In the genomic region with DNA sequence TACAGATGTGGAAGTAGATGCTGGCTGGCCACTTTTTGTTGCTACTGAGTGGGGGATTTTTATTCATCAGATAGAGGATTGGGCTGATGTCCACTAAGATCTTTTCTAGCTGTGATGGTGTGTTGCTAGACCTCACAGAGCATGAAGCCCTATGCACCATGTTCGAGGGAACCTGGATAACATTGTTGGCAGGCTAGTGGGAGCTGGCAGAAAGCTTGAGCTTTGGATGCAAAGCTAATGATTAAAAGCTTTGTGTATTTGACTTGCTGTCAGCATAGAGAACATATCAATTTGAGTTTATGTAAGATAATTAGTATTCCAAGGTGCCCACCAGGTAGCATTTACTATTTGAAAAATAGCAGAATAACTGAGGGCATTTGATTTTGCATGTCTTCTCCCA, we compare ENCODE assay signal across 2 cellular contexts.
TF ChIP-seq lines count a peak whose summit lies in the region.

No MANE protein-coding gene starts in this region.

TF ChIP-seq in HCT116, 20 proteins besides CTCF, POLR2A, EP300 and RAD21:
- TF ChIP-seq EZH2 (IDR thresholded peaks at IDR 0.05), result no peak
- no peak for TF ChIP-seq EZH2phosphoT487 (IDR thresholded peaks at IDR 0.05; ENCODE audit: borderline replicate concordance)
- no peak for TF ChIP-seq SIN3A (IDR thresholded peaks at IDR 0.05; ENCODE audit: low read depth)
- TF ChIP-seq YY1 (IDR thresholded peaks at IDR 0.05; ENCODE audit: extremely low read depth, insufficient replicate concordance, low read depth, low read length), result no peak
- no peak for TF ChIP-seq ZFX (IDR thresholded peaks at IDR 0.05)
- TF ChIP-seq JUND (IDR thresholded peaks at IDR 0.05), result no peak
- no peak for TF ChIP-seq EGR1 (IDR thresholded peaks at IDR 0.05; ENCODE audit: low read depth)
- TF ChIP-seq MAX (IDR thresholded peaks at IDR 0.05), result no peak
- no peak for TF ChIP-seq FOSL1 (IDR thresholded peaks at IDR 0.05; ENCODE audit: low read depth)
- TF ChIP-seq POLR2AphosphoS5 (IDR thresholded peaks at IDR 0.05; ENCODE audit: low read depth, low read length), result no peak
- no peak for TF ChIP-seq TCF7L2 (IDR thresholded peaks at IDR 0.05; ENCODE audit: borderline replicate concordance, extremely low read depth, insufficient read depth, insufficient read length)
- no peak for TF ChIP-seq CEBPB (IDR thresholded peaks at IDR 0.05; ENCODE audit: low read depth)
- TF ChIP-seq, protein P1, sequence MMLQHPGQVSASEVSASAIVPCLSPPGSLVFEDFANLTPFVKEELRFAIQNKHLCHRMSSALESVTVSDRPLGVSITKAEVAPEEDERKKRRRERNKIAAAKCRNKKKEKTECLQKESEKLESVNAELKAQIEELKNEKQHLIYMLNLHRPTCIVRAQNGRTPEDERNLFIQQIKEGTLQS (IDR thresholded peaks at IDR 0.05), result no peak
- TF ChIP-seq CBX3 (IDR thresholded peaks at IDR 0.05; ENCODE audit: low read depth), result no peak
- no peak for TF ChIP-seq REST (IDR thresholded peaks at IDR 0.05; ENCODE audit: low read depth)
- TF ChIP-seq, protein P2, sequence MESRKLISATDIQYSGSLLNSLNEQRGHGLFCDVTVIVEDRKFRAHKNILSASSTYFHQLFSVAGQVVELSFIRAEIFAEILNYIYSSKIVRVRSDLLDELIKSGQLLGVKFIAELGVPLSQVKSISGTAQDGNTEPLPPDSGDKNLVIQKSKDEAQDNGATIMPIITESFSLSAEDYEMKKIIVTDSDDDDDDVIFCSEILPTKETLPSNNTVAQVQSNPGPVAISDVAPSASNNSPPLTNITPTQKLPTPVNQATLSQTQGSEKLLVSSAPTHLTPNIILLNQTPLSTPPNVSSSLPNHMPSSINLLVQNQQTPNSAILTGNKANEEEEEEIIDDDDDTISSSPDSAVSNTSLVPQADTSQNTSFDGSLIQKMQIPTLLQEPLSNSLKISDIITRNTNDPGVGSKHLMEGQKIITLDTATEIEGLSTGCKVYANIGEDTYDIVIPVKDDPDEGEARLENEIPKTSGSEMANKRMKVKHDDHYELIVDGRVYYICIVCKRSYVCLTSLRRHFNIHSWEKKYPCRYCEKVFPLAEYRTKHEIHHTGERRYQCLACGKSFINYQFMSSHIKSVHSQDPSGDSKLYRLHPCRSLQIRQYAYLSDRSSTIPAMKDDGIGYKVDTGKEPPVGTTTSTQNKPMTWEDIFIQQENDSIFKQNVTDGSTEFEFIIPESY (IDR thresholded peaks at IDR 0.05; ENCODE audit: extremely low read depth, insufficient replicate concordance, low read length), result no peak
- no peak for TF ChIP-seq ZNF274 (IDR thresholded peaks at IDR 0.05; ENCODE audit: low read depth, low read length)
- no peak for TF ChIP-seq SP1 (IDR thresholded peaks at IDR 0.05; ENCODE audit: low read depth)
- no peak for TF ChIP-seq ELF1 (IDR thresholded peaks at IDR 0.05; ENCODE audit: borderline replicate concordance, low read depth)

TF ChIP-seq in GM12878, 131 proteins besides CTCF, POLR2A, EP300 and RAD21:
- TF ChIP-seq DPF2 (IDR thresholded peaks at IDR 0.05), result no peak
- TF ChIP-seq CREM (IDR thresholded peaks at IDR 0.05; ENCODE audit: low read depth), result no peak
- no peak for TF ChIP-seq TBL1XR1 (IDR thresholded peaks at IDR 0.05; ENCODE audit: low read depth, low read length)
- TF ChIP-seq PAX5 (IDR thresholded peaks at IDR 0.05; ENCODE audit: borderline replicate concordance, low read depth, low read length), result no peak
- TF ChIP-seq, protein P3, sequence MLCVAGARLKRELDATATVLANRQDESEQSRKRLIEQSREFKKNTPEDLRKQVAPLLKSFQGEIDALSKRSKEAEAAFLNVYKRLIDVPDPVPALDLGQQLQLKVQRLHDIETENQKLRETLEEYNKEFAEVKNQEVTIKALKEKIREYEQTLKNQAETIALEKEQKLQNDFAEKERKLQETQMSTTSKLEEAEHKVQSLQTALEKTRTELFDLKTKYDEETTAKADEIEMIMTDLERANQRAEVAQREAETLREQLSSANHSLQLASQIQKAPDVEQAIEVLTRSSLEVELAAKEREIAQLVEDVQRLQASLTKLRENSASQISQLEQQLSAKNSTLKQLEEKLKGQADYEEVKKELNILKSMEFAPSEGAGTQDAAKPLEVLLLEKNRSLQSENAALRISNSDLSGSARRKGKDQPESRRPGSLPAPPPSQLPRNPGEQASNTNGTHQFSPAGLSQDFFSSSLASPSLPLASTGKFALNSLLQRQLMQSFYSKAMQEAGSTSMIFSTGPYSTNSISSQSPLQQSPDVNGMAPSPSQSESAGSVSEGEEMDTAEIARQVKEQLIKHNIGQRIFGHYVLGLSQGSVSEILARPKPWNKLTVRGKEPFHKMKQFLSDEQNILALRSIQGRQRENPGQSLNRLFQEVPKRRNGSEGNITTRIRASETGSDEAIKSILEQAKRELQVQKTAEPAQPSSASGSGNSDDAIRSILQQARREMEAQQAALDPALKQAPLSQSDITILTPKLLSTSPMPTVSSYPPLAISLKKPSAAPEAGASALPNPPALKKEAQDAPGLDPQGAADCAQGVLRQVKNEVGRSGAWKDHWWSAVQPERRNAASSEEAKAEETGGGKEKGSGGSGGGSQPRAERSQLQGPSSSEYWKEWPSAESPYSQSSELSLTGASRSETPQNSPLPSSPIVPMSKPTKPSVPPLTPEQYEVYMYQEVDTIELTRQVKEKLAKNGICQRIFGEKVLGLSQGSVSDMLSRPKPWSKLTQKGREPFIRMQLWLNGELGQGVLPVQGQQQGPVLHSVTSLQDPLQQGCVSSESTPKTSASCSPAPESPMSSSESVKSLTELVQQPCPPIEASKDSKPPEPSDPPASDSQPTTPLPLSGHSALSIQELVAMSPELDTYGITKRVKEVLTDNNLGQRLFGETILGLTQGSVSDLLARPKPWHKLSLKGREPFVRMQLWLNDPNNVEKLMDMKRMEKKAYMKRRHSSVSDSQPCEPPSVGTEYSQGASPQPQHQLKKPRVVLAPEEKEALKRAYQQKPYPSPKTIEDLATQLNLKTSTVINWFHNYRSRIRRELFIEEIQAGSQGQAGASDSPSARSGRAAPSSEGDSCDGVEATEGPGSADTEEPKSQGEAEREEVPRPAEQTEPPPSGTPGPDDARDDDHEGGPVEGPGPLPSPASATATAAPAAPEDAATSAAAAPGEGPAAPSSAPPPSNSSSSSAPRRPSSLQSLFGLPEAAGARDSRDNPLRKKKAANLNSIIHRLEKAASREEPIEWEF (IDR thresholded peaks at IDR 0.05; ENCODE audit: insufficient replicate concordance, low read depth, low read length), result no peak
- TF ChIP-seq, protein P4, sequence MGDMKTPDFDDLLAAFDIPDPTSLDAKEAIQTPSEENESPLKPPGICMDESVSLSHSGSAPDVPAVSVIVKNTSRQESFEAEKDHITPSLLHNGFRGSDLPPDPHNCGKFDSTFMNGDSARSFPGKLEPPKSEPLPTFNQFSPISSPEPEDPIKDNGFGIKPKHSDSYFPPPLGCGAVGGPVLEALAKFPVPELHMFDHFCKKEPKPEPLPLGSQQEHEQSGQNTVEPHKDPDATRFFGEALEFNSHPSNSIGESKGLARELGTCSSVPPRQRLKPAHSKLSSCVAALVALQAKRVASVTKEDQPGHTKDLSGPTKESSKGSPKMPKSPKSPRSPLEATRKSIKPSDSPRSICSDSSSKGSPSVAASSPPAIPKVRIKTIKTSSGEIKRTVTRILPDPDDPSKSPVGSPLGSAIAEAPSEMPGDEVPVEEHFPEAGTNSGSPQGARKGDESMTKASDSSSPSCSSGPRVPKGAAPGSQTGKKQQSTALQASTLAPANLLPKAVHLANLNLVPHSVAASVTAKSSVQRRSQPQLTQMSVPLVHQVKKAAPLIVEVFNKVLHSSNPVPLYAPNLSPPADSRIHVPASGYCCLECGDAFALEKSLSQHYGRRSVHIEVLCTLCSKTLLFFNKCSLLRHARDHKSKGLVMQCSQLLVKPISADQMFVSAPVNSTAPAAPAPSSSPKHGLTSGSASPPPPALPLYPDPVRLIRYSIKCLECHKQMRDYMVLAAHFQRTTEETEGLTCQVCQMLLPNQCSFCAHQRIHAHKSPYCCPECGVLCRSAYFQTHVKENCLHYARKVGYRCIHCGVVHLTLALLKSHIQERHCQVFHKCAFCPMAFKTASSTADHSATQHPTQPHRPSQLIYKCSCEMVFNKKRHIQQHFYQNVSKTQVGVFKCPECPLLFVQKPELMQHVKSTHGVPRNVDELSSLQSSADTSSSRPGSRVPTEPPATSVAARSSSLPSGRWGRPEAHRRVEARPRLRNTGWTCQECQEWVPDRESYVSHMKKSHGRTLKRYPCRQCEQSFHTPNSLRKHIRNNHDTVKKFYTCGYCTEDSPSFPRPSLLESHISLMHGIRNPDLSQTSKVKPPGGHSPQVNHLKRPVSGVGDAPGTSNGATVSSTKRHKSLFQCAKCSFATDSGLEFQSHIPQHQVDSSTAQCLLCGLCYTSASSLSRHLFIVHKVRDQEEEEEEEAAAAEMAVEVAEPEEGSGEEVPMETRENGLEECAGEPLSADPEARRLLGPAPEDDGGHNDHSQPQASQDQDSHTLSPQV (IDR thresholded peaks at IDR 0.05), result no peak
- no peak for TF ChIP-seq SMAD1 (IDR thresholded peaks at IDR 0.05; ENCODE audit: low read depth, partially characterized antibody)
- no peak for TF ChIP-seq GABPA (IDR thresholded peaks at IDR 0.05; ENCODE audit: low read depth)
- TF ChIP-seq FOS (IDR thresholded peaks at IDR 0.05; ENCODE audit: borderline replicate concordance, extremely low read depth, insufficient read length), result no peak
- no peak for TF ChIP-seq SKIL (IDR thresholded peaks at IDR 0.05; ENCODE audit: low read depth, poor library complexity, severe bottlenecking)
- TF ChIP-seq, protein P2 (IDR thresholded peaks at IDR 0.05), result no peak
